In genomic region chr5:176837707-176838115, GRCh38 we compare ENCODE assay signal across 8 cellular contexts. TPM values are rescaled to one million over a fixed set of nuclear protein-coding genes. Genes with fewer than 3 reads are reported as not detected.
DNase-seq lines count a peak whose midpoint lies in the region; ATAC-seq and TF ChIP-seq lines count a peak whose summit lies in the region.

No MANE protein-coding gene starts in this region.

- no peak for DNase-seq in BE2C
- peak; percentile 90 for DNase-seq in LoVo (ENCODE audit: low spot score)
- DNase-seq in activated CD4-positive, alpha-beta memory T cell treated with anti-CD3 and anti-CD28 coated beads for 36 hours = peak; percentile 87
- peak; percentile 51 for DNase-seq in effector CD4-positive, alpha-beta T cell
- peak; percentile 89 to 94 for DNase-seq in lung microvascular endothelial cell (ENCODE audit: low read depth in 2 of 2)
- peak; percentile 36 for DNase-seq in stimulated activated CD8-positive, alpha-beta memory T cell treated with anti-CD3 and anti-CD28 coated beads, Interleukin-15, amount 100 ng/mL, for 1 hour (ENCODE audit: low read depth)
- DNase-seq in SW 1271 (lab: John Stamatoyannopoulos, UW) = no peak

- no peak for ATAC-seq in HG02588 (IDR thresholded peaks at IDR 0.05; ENCODE audit: unreplicated experiment)

- H3K36me3 Mint-ChIP-seq in activated CD4-positive, alpha-beta memory T cell treated with anti-CD3 and anti-CD28 coated beads for 36 hours = no peaks in the 10 kb centered on the region

- TF ChIP-seq CTCF in BE2C (IDR thresholded peaks at IDR 0.05; ENCODE audit: low read depth, low read length) = no peak

- no peaks in the 10 kb centered on the region for H3K9me3 Mint-ChIP-seq in activated CD4-positive, alpha-beta memory T cell treated with anti-CD3 and anti-CD28 coated beads for 36 hours

- no peaks in the 10 kb centered on the region for H3K36me3 ChIP-seq in BE2C

- H3K9me3 ChIP-seq in BE2C = no peaks in the 10 kb centered on the region

- intact Hi-C loops in activated CD4-positive, alpha-beta memory T cell treated with anti-CD3 and anti-CD28 coated beads for 36 hours (cut with micrococcal nuclease) = no loop called here

- POLR2A ChIA-PET in activated CD4-positive, alpha-beta memory T cell treated with anti-CD3 and anti-CD28 coated beads for 36 hours (lab: Charles Lee) = no interaction called here

- peaks cover 26% of the 10 kb centered on the region for H3K27me3 Mint-ChIP-seq in activated CD4-positive, alpha-beta memory T cell treated with anti-CD3 and anti-CD28 coated beads for 36 hours

- CTCF ChIA-PET in activated CD4-positive, alpha-beta memory T cell treated with anti-CD3 and anti-CD28 coated beads for 36 hours (lab: Charles Lee) = no interaction called here

- no peak overlapping the region for H3K27ac Mint-ChIP-seq in activated CD4-positive, alpha-beta memory T cell treated with anti-CD3 and anti-CD28 coated beads for 36 hours

- H3K4me1 Mint-ChIP-seq in activated CD4-positive, alpha-beta memory T cell treated with anti-CD3 and anti-CD28 coated beads for 36 hours (ENCODE audit: low read depth) = no peaks in the 10 kb centered on the region

- no peak overlapping the region for H3K4me3 Mint-ChIP-seq in activated CD4-positive, alpha-beta memory T cell treated with anti-CD3 and anti-CD28 coated beads for 36 hours

- H3K4me1 ChIP-seq in BE2C = peaks cover 69% of the 10 kb centered on the region

- H3K4me3 ChIP-seq in BE2C (ENCODE audit: low read depth, low read length) = peak overlapping the region; percentile 5

- no peaks in the 10 kb centered on the region for H3K27me3 ChIP-seq in BE2C

RNA-seq across cellular contexts. Expression of gene UNC5A, which starts 27.4 kb away (rescaled TPM):
- 44.8 TPM for polyA plus RNA-seq in BE2C (2012; ENCODE audit: insufficient read depth, insufficient read length, low read depth)
- total RNA-seq in activated CD4-positive, alpha-beta memory T cell treated with anti-CD3 and anti-CD28 coated beads for 36 hours = not detected
- 0.22 and 0.40 TPM in 2 replicates for total RNA-seq in lung microvascular endothelial cell

Comparison
In these comparisons a context has a peak if more than half of its experiments do, and no peak if none do; other contexts are left out.
1. DNase-seq: peak in LoVo (single experiment), activated CD4-positive, alpha-beta memory T cell treated with anti-CD3 and anti-CD28 coated beads for 36 hours (single experiment), effector CD4-positive, alpha-beta T cell (single experiment), lung microvascular endothelial cell (2 of 2) and stimulated activated CD8-positive, alpha-beta memory T cell treated with anti-CD3 and anti-CD28 coated beads, Interleukin-15, amount 100 ng/mL, for 1 hour (single experiment); none in BE2C (single experiment) and SW 1271 (0 of 2).